19 cellular contexts compared by ENCODE assay signal in genomic region chr6:147087641-147088040, GRCh38.
"Had no signal": no experiment of that assay in that cellular context is flagged by ENCODE, and none has a peak within 500 bp of the region (broad histone marks: within the 10 kb centered on the region; RNA-seq: fewer than 3 reads in every experiment).

No MANE protein-coding gene starts in this region.

- H3K4me3 ChIP-seq: esophagus muscularis mucosa, gastrocnemius medialis, left ventricle myocardium inferior, lower lobe of right lung, psoas muscle, smooth muscle cell, tibial artery, upper lobe of left lung, uterus had no signal

- H3K4me2 ChIP-seq: smooth muscle cell had no signal

- DNase-seq: effector memory CD8-positive, alpha-beta T cell; gastrocnemius medialis; glutamatergic neuron; immature natural killer cell; left cardiac atrium; left ventricle myocardium inferior; lower lobe of right lung; midbrain; naive thymus-derived CD4-positive, alpha-beta T cell; nephron progenitor cell; psoas muscle; stimulated activated CD4-positive, alpha-beta T cell treated with anti-CD3 and anti-CD28 coated beads, Interleukin-2, amount 100 ng/mL, for 48 hours; stimulated activated naive CD4-positive, alpha-beta T cell treated with Interleukin-2 at 50 U/mL for 16 hours; tibial artery; upper lobe of left lung; uterus had no signal

- ATAC-seq: effector memory CD8-positive, alpha-beta T cell; gastrocnemius medialis; left cardiac atrium; lower lobe of right lung; naive thymus-derived CD4-positive, alpha-beta T cell; psoas muscle had no signal

- H3K27me3 ChIP-seq: esophagus muscularis mucosa, gastrocnemius medialis, tibial artery, upper lobe of left lung, uterus had no signal

- H3K9me3 ChIP-seq: psoas muscle, uterus had no signal

- H3K4me1 ChIP-seq: esophagus muscularis mucosa, gastrocnemius medialis, left ventricle myocardium inferior, lower lobe of right lung, psoas muscle, upper lobe of left lung, uterus had no signal

- H3K27ac ChIP-seq: epithelial cell of prostate, esophagus muscularis mucosa, gastrocnemius medialis, left ventricle myocardium inferior, lower lobe of right lung, psoas muscle, tibial artery, upper lobe of left lung, uterus had no signal

- H3K36me3 ChIP-seq: esophagus muscularis mucosa, gastrocnemius medialis, left ventricle myocardium inferior, lower lobe of right lung, tibial artery, upper lobe of left lung, uterus had no signal
